27 cellular contexts compared by ENCODE assay signal in the genomic region with DNA sequence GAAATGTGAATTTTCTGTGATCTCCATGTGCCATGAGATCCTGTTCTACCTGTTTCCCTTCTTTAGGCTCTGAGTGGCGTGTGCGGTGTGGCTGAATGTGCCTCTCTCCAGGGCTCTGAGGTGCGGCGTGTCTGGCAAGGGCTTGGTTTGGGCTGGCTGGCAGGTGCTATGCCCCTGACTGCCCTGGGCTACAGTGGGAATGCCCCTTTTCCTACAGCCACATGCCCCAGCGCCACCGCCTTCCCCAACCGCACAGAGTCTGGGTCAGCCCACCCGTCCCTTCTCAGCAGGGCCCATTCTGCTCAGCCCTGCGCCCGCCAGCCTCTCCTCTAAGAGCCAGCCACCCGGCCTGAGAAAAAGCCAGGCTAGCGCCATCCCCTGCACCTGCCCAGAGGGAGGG. TPM values are rescaled to one million over a fixed set of nuclear protein-coding genes. Genes with fewer than 3 reads are reported as not detected.
DNase-seq lines count a peak whose midpoint lies in the region; ATAC-seq, FAIRE-seq and TF ChIP-seq lines count a peak whose summit lies in the region.
"Had no signal": no experiment of that assay in that cellular context is flagged by ENCODE, and none has a peak within 500 bp of the region (broad histone marks: within the 10 kb centered on the region; RNA-seq: fewer than 3 reads in every experiment).

No MANE protein-coding gene starts in this region.

- peaks cover 26% of the 10 kb centered on the region for H3K4me1 Mint-ChIP-seq in mesothelial cell of epicardium
- H3K4me1 Mint-ChIP-seq in Caco-2 (ENCODE audit: low read depth, unreplicated experiment): no peaks in the 10 kb centered on the region
- H3K4me1 Mint-ChIP-seq: activated CD4-positive, alpha-beta T cell treated with anti-CD3 and anti-CD28 coated beads, Interleukin-2, amount 10 ng/mL, durations not matched to agents 7 days and 5 days; endodermal cell had no signal

- H3K9me3 ChIP-seq in body of pancreas: no peaks in the 10 kb centered on the region
- H3K9me3 ChIP-seq in Caco-2: no peaks in the 10 kb centered on the region
- H3K9me3 ChIP-seq: HAP-1, neutrophil, uterus had no signal

- H3K27me3 Mint-ChIP-seq in mesothelial cell of epicardium (ENCODE audit: low read depth) (no peaks in the 10 kb centered on the region), Caco-2 (ENCODE audit: insufficient read depth, unreplicated experiment) (no peaks in the 10 kb centered on the region)
- H3K27me3 Mint-ChIP-seq: activated CD4-positive, alpha-beta T cell treated with anti-CD3 and anti-CD28 coated beads, Interleukin-2, amount 10 ng/mL, durations not matched to agents 7 days and 5 days; IgD-negative memory B cell; stimulated activated naive CD8-positive, alpha-beta T cell treated with anti-CD3 and anti-CD28 coated beads, Interleukin-15, Interleukin-2, amounts not matched to agents 100 ng/mL and 50 ng/mL, for 24 hours had no signal

- H3K27ac Mint-ChIP-seq in mesothelial cell of epicardium: peak overlapping the region; percentile 72
- no peak overlapping the region for H3K27ac Mint-ChIP-seq in Caco-2 (ENCODE audit: unreplicated experiment)
- H3K27ac Mint-ChIP-seq: activated CD4-positive, alpha-beta T cell treated with anti-CD3 and anti-CD28 coated beads, Interleukin-2, amount 10 ng/mL, durations not matched to agents 7 days and 5 days; IgD-negative memory B cell; stimulated activated naive CD8-positive, alpha-beta T cell treated with anti-CD3 and anti-CD28 coated beads, Interleukin-15, Interleukin-2, amounts not matched to agents 100 ng/mL and 50 ng/mL, for 24 hours had no signal

- H3K27me3 ChIP-seq in body of pancreas: no peaks in the 10 kb centered on the region
- H3K27me3 ChIP-seq in Caco-2 (replicated peaks; ENCODE audit: control insufficient read depth, insufficient read depth, low read length): no peaks in the 10 kb centered on the region
- H3K27me3 ChIP-seq: hepatocyte, neutrophil, uterus had no signal

- DNase-seq in ELF-1 (ENCODE audit: low read depth, low spot score): peak; percentile 38
- DNase-seq in body of pancreas: peak; percentile 48 to 70 (median 66)
- no peak for DNase-seq in mesothelial cell of epicardium (ENCODE audit: low spot score in 2 of 2, unreplicated experiment in 2 of 2)
- no peak for DNase-seq in H54 (ENCODE audit: insufficient read length, low spot score)
- no peak for DNase-seq in activated CD4-positive, alpha-beta T cell treated with anti-CD3 and anti-CD28 coated beads, Interleukin-2, amount 50 U/mL, for 4 hours
- DNase-seq in Caco-2: no peak
- DNase-seq in activated CD4-positive, CD25-positive, alpha-beta regulatory T cell treated with anti-CD3 and anti-CD28 coated beads, Interleukin-2, amount 50 U/mL, for 72 hours: no peak
- DNase-seq: activated CD4-positive, alpha-beta T cell treated with anti-CD3 and anti-CD28 coated beads, Interleukin-2, amount 10 ng/mL, durations not matched to agents 7 days and 5 days; activated gamma-delta T cell treated with Interleukin-2 at 50 U/mL for 16 hours; amygdala; cerebellar nuclear complex; endodermal cell; MV-4-11; NCI-H2081; NCI-H82; uterus had no signal

- TF ChIP-seq CTCF in 22Rv1 (IDR thresholded peaks at IDR 0.05) (no peak), body of pancreas (IDR thresholded peaks at IDR 0.05) (no peak), mesothelial cell of epicardium (IDR thresholded peaks at IDR 0.05; ENCODE audit: unreplicated experiment) (no peak), Caco-2 (IDR thresholded peaks at IDR 0.05; ENCODE audit: insufficient read depth in 1 of 2, low read depth in 1 of 2, low read length in 1 of 2, severe bottlenecking in 1 of 2, unreplicated experiment in 1 of 2) (no peak)

- POLR2A ChIA-PET in Caco-2 (lab: Charles Lee): no interaction called here

- no peak overlapping the region for H3K4me3 Mint-ChIP-seq in mesothelial cell of epicardium
- no peak overlapping the region for H3K4me3 Mint-ChIP-seq in Caco-2 (ENCODE audit: unreplicated experiment)
- H3K4me3 Mint-ChIP-seq: activated CD4-positive, alpha-beta T cell treated with anti-CD3 and anti-CD28 coated beads, Interleukin-2, amount 10 ng/mL, durations not matched to agents 7 days and 5 days; endodermal cell; IgD-negative memory B cell; stimulated activated naive CD8-positive, alpha-beta T cell treated with anti-CD3 and anti-CD28 coated beads, Interleukin-15, Interleukin-2, amounts not matched to agents 100 ng/mL and 50 ng/mL, for 24 hours had no signal

- 44 to 53% methylated on average over 5 to 12 of the region's 12 CpGs for WGBS in body of pancreas, 2 donors

- H3K4me1 ChIP-seq in body of pancreas (peaks cover 55% of the 10 kb centered on the region), Caco-2 (no peaks in the 10 kb centered on the region)
- H3K4me1 ChIP-seq: HAP-1, uterus had no signal

- H3K9me3 Mint-ChIP-seq in mesothelial cell of epicardium (no peaks in the 10 kb centered on the region), Caco-2 (ENCODE audit: unreplicated experiment) (no peaks in the 10 kb centered on the region)
- H3K9me3 Mint-ChIP-seq: activated CD4-positive, alpha-beta T cell treated with anti-CD3 and anti-CD28 coated beads, Interleukin-2, amount 10 ng/mL, durations not matched to agents 7 days and 5 days; endodermal cell; IgD-negative memory B cell; stimulated activated naive CD8-positive, alpha-beta T cell treated with anti-CD3 and anti-CD28 coated beads, Interleukin-15, Interleukin-2, amounts not matched to agents 100 ng/mL and 50 ng/mL, for 24 hours had no signal

- H3K36me3 ChIP-seq in body of pancreas (replicated peaks in 1 of 2; ENCODE audit: insufficient read depth in 1 of 2, low read depth in 2 of 2) (no peaks in the 10 kb centered on the region), Caco-2 (ENCODE audit: control insufficient read depth, insufficient read depth, low read length) (no peaks in the 10 kb centered on the region)
- H3K36me3 ChIP-seq: HAP-1, uterus had no signal

- BruUV-seq in Caco-2 (replicated peaks; lab: Mats Ljungman, UMichigan): no TSS peak

- H3K4me3 ChIP-seq in body of pancreas (no peak overlapping the region), Caco-2 (ENCODE audit: low read depth, low read length) (no peak overlapping the region)
- H3K4me3 ChIP-seq: HAP-1, hepatocyte, uterus had no signal

- TF ChIP-seq POLR2A in body of pancreas (IDR thresholded peaks at IDR 0.05) (no peak), H54 (IDR thresholded peaks at IDR 0.05; ENCODE audit: low read depth, low read length) (no peak)

- H3K27ac ChIP-seq in 22Rv1: peak overlapping the region; percentile 20; the same call in 1 of the 2 replicates
- peak overlapping the region; percentile 26 to 78 (median 66) for H3K27ac ChIP-seq in body of pancreas
- H3K27ac ChIP-seq: hepatocyte, HL-60, neutrophil, uterus had no signal

- peak; percentile 66 for ATAC-seq in body of pancreas
- ATAC-seq: right cardiac atrium had no signal

- CTCF ChIA-PET in Caco-2 (lab: Charles Lee): interaction anchor here (1.3 kb wide), 1 partner anchor 24 kb away, joined by 7 read pairs; the partner anchor contains the start of gene BTBD6

- intact Hi-C loops in body of pancreas (cut with DNase I): no loop called here
- intact Hi-C loops in Caco-2 (cut with micrococcal nuclease; ENCODE audit: unreplicated experiment): no loop called here

- H3K36me3 Mint-ChIP-seq in mesothelial cell of epicardium (peaks cover 8% of the 10 kb centered on the region), Caco-2 (ENCODE audit: insufficient read depth, unreplicated experiment) (peaks cover 5% of the 10 kb centered on the region)

- no peak for FAIRE-seq in H54 (lab: Jason Lieb, UNC)
- FAIRE-seq: G401.6, keratinocyte, TTC549 had no signal

RNA-seq across cellular contexts. Expression of gene BTBD6, which starts 24.7 kb away (rescaled TPM):
- total RNA-seq in body of pancreas (10 to 100 TPM; 13.0 to 22.4 TPM), mesothelial cell of epicardium (38.4 to 41.2 TPM (median 39.8 TPM) in 3 replicates), Caco-2 (2022) (22.7 and 25.3 TPM in 2 replicates)

RNA-seq across cellular contexts. Expression of gene BRF1, which starts 27.7 kb away (rescaled TPM):
- total RNA-seq in body of pancreas: 10 to 100 TPM; 54.5 to 86.7 TPM
- 72.8 to 78.6 TPM (median 75.0 TPM) in 3 replicates for total RNA-seq in mesothelial cell of epicardium
- 41.6 and 43.6 TPM in 2 replicates for total RNA-seq in Caco-2 (2022)

RNA-seq across cellular contexts. Expression of gene PACS2, which starts 41.5 kb away (rescaled TPM):
- total RNA-seq in body of pancreas: 100 to 1,000 TPM in 1 of 2 donors, 10 to 100 TPM in 1; 56.6 to 102 TPM
- 135 to 147 TPM (median 138 TPM) in 3 replicates for total RNA-seq in mesothelial cell of epicardium
- 58.1 and 60.0 TPM in 2 replicates for total RNA-seq in Caco-2 (2022)

Comparison
In these comparisons a context has a peak if more than half of its experiments do, and no peak if none do; other contexts are left out.
1. DNase-seq: peak in ELF-1 (single experiment) and body of pancreas (4 of 4); none in mesothelial cell of epicardium (0 of 2), H54 (single experiment), activated CD4-positive, alpha-beta T cell treated with anti-CD3 and anti-CD28 coated beads, Interleukin-2, amount 50 U/mL, for 4 hours (0 of 2), Caco-2 (0 of 2) and activated CD4-positive, CD25-positive, alpha-beta regulatory T cell treated with anti-CD3 and anti-CD28 coated beads, Interleukin-2, amount 50 U/mL, for 72 hours (single experiment).